ENCODE assay signal across 34 cellular contexts in the genomic region with DNA sequence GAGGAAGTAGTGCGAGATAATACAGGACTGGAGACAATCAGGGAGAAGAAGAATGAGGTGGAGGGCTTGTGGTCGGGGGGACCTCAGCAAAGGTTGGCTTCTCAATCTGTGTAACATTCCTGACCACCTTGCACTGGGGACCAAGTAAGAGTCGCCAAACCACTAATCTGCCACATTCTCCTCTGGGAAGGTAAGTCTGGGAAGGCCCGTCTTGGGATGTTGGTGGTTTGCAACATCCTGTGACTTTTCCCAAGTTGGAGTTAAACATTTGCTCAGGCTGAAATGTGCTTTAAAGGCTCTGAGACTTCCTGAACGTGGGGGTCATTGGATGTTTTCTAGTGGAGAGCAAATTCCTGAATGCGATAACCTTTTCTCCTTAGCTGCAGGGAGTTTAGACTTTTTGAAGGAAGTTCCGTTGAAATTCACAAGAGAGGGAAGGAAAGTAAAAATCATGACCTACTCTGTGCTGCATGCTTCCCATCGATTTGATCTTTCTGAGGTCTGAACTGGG.
A peak's percentile ranks its signal among the peaks of the same experiment; 100 is the strongest.
DNase-seq lines count a peak whose midpoint lies in the region; ATAC-seq, FAIRE-seq and TF ChIP-seq lines count a peak whose summit lies in the region.
"Had no signal": no experiment of that assay in that cellular context is flagged by ENCODE, and none has a peak within 500 bp of the region (broad histone marks: within the 10 kb centered on the region; RNA-seq: fewer than 3 reads in every experiment).

No MANE protein-coding gene starts in this region.

- H3K36me3 ChIP-seq in GM23338 (ENCODE audit: insufficient read depth), result no peaks in the 10 kb centered on the region
- no peaks in the 10 kb centered on the region for H3K36me3 ChIP-seq in osteoblast (ENCODE audit: insufficient read depth, low read length)
- H3K36me3 ChIP-seq: BE2C, lower lobe of right lung, Peyer's patch, WERI-Rb-1 had no signal

- H3K9me3 ChIP-seq in osteoblast (ENCODE audit: low read depth, low read length), result no peaks in the 10 kb centered on the region
- H3K9me3 ChIP-seq: BE2C, lower lobe of right lung, mucosa of descending colon, Peyer's patch, testis had no signal

- H3K27ac ChIP-seq in GM23338 (ENCODE audit: low read depth), result no peak overlapping the region
- no peak overlapping the region for H3K27ac ChIP-seq in osteoblast (ENCODE audit: low read depth, low read length)
- H3K27ac ChIP-seq: coronary artery, lower lobe of right lung, Peyer's patch, testis, WERI-Rb-1 had no signal

- H3K9me3 Mint-ChIP-seq in GM23338, result no peaks in the 10 kb centered on the region; the same call in 2 of the 3 replicates
- no peaks in the 10 kb centered on the region for H3K9me3 Mint-ChIP-seq in activated T-helper 17 cell treated with anti-CD3 and anti-CD28 coated beads, Interleukin-2, amount 50 U/mL, for 72 hours
- H3K9me3 Mint-ChIP-seq: activated T-helper 2 cell treated with anti-CD3 and anti-CD28 coated beads, Interferon-gamma antibody, Interleukin-2, Interleukin-4, amounts not matched to agents 10 μg/mL and 5 μg/mL and 100 μg/mL, durations not matched to agents 14 hours and 24 hours and 36 hours; CD8-positive, alpha-beta T cell; natural killer cell; T-helper 2 cell treated with Interferon-gamma antibody and Interleukin-4, amounts not matched to agents 5 μg/mL and 100 μg/mL, for 36 hours had no signal

- peaks cover 3% of the 10 kb centered on the region for H3K27me3 Mint-ChIP-seq in GM23338 (ENCODE audit: insufficient read depth, low read depth, poor library complexity)
- peaks cover 7% of the 10 kb centered on the region for H3K27me3 Mint-ChIP-seq in activated T-helper 17 cell treated with anti-CD3 and anti-CD28 coated beads, Interleukin-2, amount 50 U/mL, for 72 hours

- no peaks in the 10 kb centered on the region for H3K27me3 ChIP-seq in GM23338 (ENCODE audit: insufficient read depth)
- H3K27me3 ChIP-seq in osteoblast (ENCODE audit: insufficient read depth, low read length), result no peaks in the 10 kb centered on the region
- H3K27me3 ChIP-seq: BE2C, Peyer's patch, testis had no signal

- no peak for ATAC-seq in GM23338
- no peak for ATAC-seq in activated T-helper 17 cell treated with anti-CD3 and anti-CD28 coated beads, Interleukin-2, amount 50 U/mL, for 72 hours (replicated peaks)
- ATAC-seq: activated CD8-positive, alpha-beta T cell treated with anti-CD3 and anti-CD28 coated beads, Interleukin-2, amount 10 ng/mL, durations not matched to agents 7 days and 5 days; CD8-positive, alpha-beta T cell; GM12878; HCT116; lower lobe of right lung; mucosa of descending colon; natural killer cell had no signal

- H3K36me3 Mint-ChIP-seq in GM23338 (ENCODE audit: low read depth), result no peaks in the 10 kb centered on the region
- H3K36me3 Mint-ChIP-seq in activated T-helper 17 cell treated with anti-CD3 and anti-CD28 coated beads, Interleukin-2, amount 50 U/mL, for 72 hours (ENCODE audit: low read depth), result no peaks in the 10 kb centered on the region
- H3K36me3 Mint-ChIP-seq: CD8-positive, alpha-beta T cell; natural killer cell had no signal

- TF ChIP-seq CTCF in GM23338 (conservative IDR thresholded peaks at IDR 0.05; ENCODE audit: low read depth in 2 of 2) (no peak), astrocyte of the cerebellum (IDR thresholded peaks at IDR 0.05; ENCODE audit: low read depth, low read length, missing control alignments) (no peak), osteoblast (IDR thresholded peaks at IDR 0.05; ENCODE audit: extremely low read depth, low read depth, low read length) (no peak), GM20000 (IDR thresholded peaks at IDR 0.05; ENCODE audit: extremely low read depth, missing control alignments) (no peak)

- no peak for FAIRE-seq in urothelium cell line (lab: Jason Lieb, UNC)
- FAIRE-seq: GM12878, islet of Langerhans had no signal

- H3K79me2 ChIP-seq in GM23338 (replicated peaks; ENCODE audit: insufficient read depth), result no peaks in the 10 kb centered on the region
- H3K79me2 ChIP-seq in osteoblast (ENCODE audit: insufficient read depth, low read length), result no peaks in the 10 kb centered on the region

- H3K4me1 Mint-ChIP-seq in GM23338, result peaks cover 17% of the 10 kb centered on the region
- H3K4me1 Mint-ChIP-seq in activated T-helper 17 cell treated with anti-CD3 and anti-CD28 coated beads, Interleukin-2, amount 50 U/mL, for 72 hours, result peaks cover 5% of the 10 kb centered on the region

- H3K4me1 ChIP-seq in GM23338 (ENCODE audit: insufficient read depth) (peaks cover 15% of the 10 kb centered on the region), osteoblast (ENCODE audit: insufficient read depth, low read length) (no peaks in the 10 kb centered on the region)
- H3K4me1 ChIP-seq: BE2C, lower lobe of right lung, Peyer's patch had no signal

- H3K4me3 Mint-ChIP-seq in GM23338, result no peak overlapping the region
- no peak overlapping the region for H3K4me3 Mint-ChIP-seq in activated T-helper 17 cell treated with anti-CD3 and anti-CD28 coated beads, Interleukin-2, amount 50 U/mL, for 72 hours
- H3K4me3 Mint-ChIP-seq: activated CD8-positive, alpha-beta T cell treated with anti-CD3 and anti-CD28 coated beads, Interleukin-2, amount 10 ng/mL, durations not matched to agents 7 days and 5 days; CD8-positive, alpha-beta T cell; natural killer cell; T-helper 2 cell treated with Interferon-gamma antibody and Interleukin-4, amounts not matched to agents 5 μg/mL and 100 μg/mL, for 36 hours had no signal

- DNase-seq in GM23338 (ENCODE audit: low spot score) (peak; percentile 6), astrocyte of the cerebellum (ENCODE audit: low read depth) (peak; percentile 26), iPS-NIHi7 (ENCODE audit: extremely low spot score) (peak; percentile 20), osteoblast (ENCODE audit: insufficient read length, low spot score, missing footprints) (no peak), GM20000 (ENCODE audit: low spot score) (no peak), urothelium cell line (ENCODE audit: low spot score) (no peak)
- DNase-seq: activated CD4-positive, alpha-beta T cell treated with anti-CD3 and anti-CD28 coated beads for 4 hours; activated CD8-positive, alpha-beta T cell treated with anti-CD3 and anti-CD28 coated beads, Interleukin-2, amount 10 ng/mL, durations not matched to agents 7 days and 5 days; activated naive CD4-positive, alpha-beta T cell treated with anti-CD3 and anti-CD28 coated beads, Interleukin-2, amount 50 U/mL, for 16 hours; amniotic stem cell; BE2C; CD8-positive, alpha-beta T cell; DMS 273 treated with DMSO at 0.1 percent for 48 hours; effector CD8-positive, alpha-beta T cell; EL; erythroblast; IMR-90; lower lobe of right lung; mucosa of descending colon; natural killer cell; NCI-H446 treated with DMSO at 0.1 percent for 48 hours; NCI-H774; Peyer's patch; SIG-M5; stimulated activated naive CD4-positive, alpha-beta T cell treated with Interleukin-2 at 50 U/mL for 16 hours; testis; WERI-Rb-1 had no signal

- no peaks in the 10 kb centered on the region for H3F3A ChIP-seq in GM23338 (replicated peaks; ENCODE audit: low read depth)

- H4K20me1 ChIP-seq in GM23338 (replicated peaks; ENCODE audit: insufficient read depth) (no peaks in the 10 kb centered on the region), osteoblast (ENCODE audit: insufficient read depth, low read length) (no peaks in the 10 kb centered on the region)

- peak overlapping the region; percentile 75; the same call in 1 of the 2 replicates for H2AFZ ChIP-seq in GM23338
- H2AFZ ChIP-seq in osteoblast (ENCODE audit: low read length), result peak overlapping the region; percentile 11

- H3K4me2 ChIP-seq in GM23338 (peak overlapping the region; percentile 28; the same call in 1 of the 2 replicates), osteoblast (ENCODE audit: insufficient read depth, low read length) (no peak overlapping the region)

- no peak overlapping the region for H3K4me3 ChIP-seq in GM23338
- no peak overlapping the region for H3K4me3 ChIP-seq in astrocyte of the cerebellum (ENCODE audit: low read depth, low read length)
- H3K4me3 ChIP-seq in osteoblast (ENCODE audit: insufficient read depth, low read length), result no peak overlapping the region
- H3K4me3 ChIP-seq: coronary artery, GM12878, lower lobe of right lung, mucosa of descending colon, Peyer's patch, testis had no signal

- in situ Hi-C loops in astrocyte of the cerebellum (cut with HindIII; ENCODE audit: low sequenced_read_pairs), result no loop called here

- H3K9me2 ChIP-seq in GM23338 (ENCODE audit: insufficient read depth), result no peaks in the 10 kb centered on the region

- no peak overlapping the region for H3K27ac Mint-ChIP-seq in GM23338
- H3K27ac Mint-ChIP-seq in activated T-helper 17 cell treated with anti-CD3 and anti-CD28 coated beads, Interleukin-2, amount 50 U/mL, for 72 hours, result no peak overlapping the region
- H3K27ac Mint-ChIP-seq: activated CD8-positive, alpha-beta T cell treated with anti-CD3 and anti-CD28 coated beads, Interleukin-2, amount 10 ng/mL, durations not matched to agents 7 days and 5 days; activated T-helper 2 cell treated with anti-CD3 and anti-CD28 coated beads, Interferon-gamma antibody, Interleukin-2, Interleukin-4, amounts not matched to agents 10 μg/mL and 5 μg/mL and 100 μg/mL, durations not matched to agents 14 hours and 24 hours and 36 hours; CD8-positive, alpha-beta T cell; natural killer cell; T-helper 2 cell treated with Interferon-gamma antibody and Interleukin-4, amounts not matched to agents 5 μg/mL and 100 μg/mL, for 36 hours had no signal

TF ChIP-seq in GM23338, 12 proteins besides CTCF, POLR2A, EP300 and RAD21 (continues in another document):
- TF ChIP-seq, protein P1, sequence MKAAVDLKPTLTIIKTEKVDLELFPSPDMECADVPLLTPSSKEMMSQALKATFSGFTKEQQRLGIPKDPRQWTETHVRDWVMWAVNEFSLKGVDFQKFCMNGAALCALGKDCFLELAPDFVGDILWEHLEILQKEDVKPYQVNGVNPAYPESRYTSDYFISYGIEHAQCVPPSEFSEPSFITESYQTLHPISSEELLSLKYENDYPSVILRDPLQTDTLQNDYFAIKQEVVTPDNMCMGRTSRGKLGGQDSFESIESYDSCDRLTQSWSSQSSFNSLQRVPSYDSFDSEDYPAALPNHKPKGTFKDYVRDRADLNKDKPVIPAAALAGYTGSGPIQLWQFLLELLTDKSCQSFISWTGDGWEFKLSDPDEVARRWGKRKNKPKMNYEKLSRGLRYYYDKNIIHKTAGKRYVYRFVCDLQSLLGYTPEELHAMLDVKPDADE (IDR thresholded peaks at IDR 0.05), result no peak
- no peak for TF ChIP-seq ZNF331 (CRISPR knock-in tag; IDR thresholded peaks at IDR 0.05; ENCODE audit: low read depth)
- no peak for TF ChIP-seq JUNB (IDR thresholded peaks at IDR 0.05; ENCODE audit: unreplicated experiment)

Comparison
In these comparisons a context has a peak if more than half of its experiments do, and no peak if none do; other contexts are left out.
1. DNase-seq: peak in GM23338 (single experiment), astrocyte of the cerebellum (single experiment) and iPS-NIHi7 (single experiment); none in osteoblast (single experiment), GM20000 (single experiment) and urothelium cell line (single experiment).